Comparison of ENCODE assay signal across 10 cellular contexts in the genomic region with DNA sequence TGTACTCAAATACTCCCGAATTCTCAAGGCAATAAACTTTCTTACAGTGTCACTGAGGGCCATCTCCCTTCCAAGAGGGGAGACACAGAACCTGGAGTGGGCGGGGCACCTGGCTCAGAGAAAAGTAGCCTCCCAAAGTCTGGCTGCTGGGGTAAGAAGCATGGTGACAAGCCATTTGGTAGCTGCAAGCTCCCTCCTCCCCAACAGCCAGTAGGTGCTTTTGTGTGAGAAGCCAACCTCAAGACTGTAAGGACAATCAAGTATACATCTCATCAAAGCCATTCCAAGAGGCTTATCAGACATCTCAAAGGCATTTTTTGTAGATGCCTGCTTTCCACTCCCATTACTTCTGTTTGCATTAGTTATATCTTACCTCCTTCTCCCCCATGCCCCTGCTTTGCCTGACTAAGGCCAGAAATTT. TPM values are rescaled to one million over a fixed set of nuclear protein-coding genes. Genes with fewer than 3 reads are reported as not detected.
A peak's percentile ranks its signal among the peaks of the same experiment; 100 is the strongest.
DNase-seq lines count a peak whose midpoint lies in the region; TF ChIP-seq lines count a peak whose summit lies in the region.
"Had no signal": no experiment of that assay in that cellular context is flagged by ENCODE, and none has a peak within 500 bp of the region (broad histone marks: within the 10 kb centered on the region; RNA-seq: fewer than 3 reads in every experiment).

No MANE protein-coding gene starts in this region.

- peak overlapping the region in 1 of 2 donors; percentile 91 for H3K9ac ChIP-seq in colonic mucosa (ENCODE audit: low read depth in 2 of 2, low read length in 2 of 2)

- no peaks in the 10 kb centered on the region for H3K9me3 Mint-ChIP-seq in HFFc6

- H3K36me3 ChIP-seq in colonic mucosa, result no peaks in the 10 kb centered on the region
- no peaks in the 10 kb centered on the region for H3K36me3 ChIP-seq in suprapubic skin

- H3K9me3 ChIP-seq in colonic mucosa (no peaks in the 10 kb centered on the region), suprapubic skin (no peaks in the 10 kb centered on the region)

- WGBS in lower leg skin, 2 donors, result 50% methylated on average over 2 of the region's 2 CpGs
- 34% methylated on average over 2 of the region's 2 CpGs for WGBS in suprapubic skin

- H3K36me3 Mint-ChIP-seq in HFFc6 (ENCODE audit: low read depth), result peaks cover 45% of the 10 kb centered on the region

- intact Hi-C loops in colonic mucosa (cut with DNase I), result no loop called here
- intact Hi-C loops in lower leg skin (cut with DNase I; ENCODE audit: low total_unique reads), result no loop called here

- H3K27ac Mint-ChIP-seq in HFFc6, result peak overlapping the region; percentile 98

- peaks cover 78% of the 10 kb centered on the region for H3K4me1 Mint-ChIP-seq in HFFc6 (ENCODE audit: low read depth)

- no peaks in the 10 kb centered on the region for H3K4me1 ChIP-seq in colonic mucosa
- peaks cover 60% of the 10 kb centered on the region for H3K4me1 ChIP-seq in suprapubic skin

- H3K27me3 ChIP-seq in colonic mucosa (no peaks in the 10 kb centered on the region), suprapubic skin (no peaks in the 10 kb centered on the region)

- H3K27ac ChIP-seq in colonic mucosa, result peak overlapping the region; percentile 54
- H3K27ac ChIP-seq in suprapubic skin, result peak overlapping the region; percentile 91

- TF ChIP-seq EP300 in suprapubic skin (IDR thresholded peaks at IDR 0.05), result no peak

- H3K4me3 Mint-ChIP-seq in HFFc6, result peak overlapping the region; percentile 99

- DNase-seq in HFFc6 (no peak), colonic mucosa (peak; percentile 51), lower leg skin (ENCODE audit: low spot score in 2 of 2) (peak; percentile 56 to 90), suprapubic skin (ENCODE audit: low spot score in 2 of 2) (no peak), inferior parietal cortex (ENCODE audit: extremely low spot score) (no peak), retina (no peak), superior temporal gyrus (ENCODE audit: extremely low spot score) (no peak)
- no peak for DNase-seq in activated effector memory CD4-positive, alpha-beta T cell treated with anti-CD3 and anti-CD28 coated beads, Interleukin-2, amount 50 U/mL, for 16 hours
- DNase-seq: MV-4-11; stimulated activated CD4-positive, alpha-beta T cell treated with anti-CD3 and anti-CD28 coated beads, Interleukin-2, amount 100 ng/mL, for 24 hours had no signal

- peaks cover 2% of the 10 kb centered on the region for H3K27me3 Mint-ChIP-seq in HFFc6 (ENCODE audit: insufficient read depth)

- H3K4me3 ChIP-seq in colonic mucosa, result peak overlapping the region; percentile 63
- peak overlapping the region; percentile 33 for H3K4me3 ChIP-seq in lower leg skin (ENCODE audit: low read depth, poor library complexity, severe bottlenecking)
- H3K4me3 ChIP-seq in suprapubic skin, result peak overlapping the region; percentile 62

- TF ChIP-seq CTCF in HFFc6 (IDR thresholded peaks at IDR 0.05), result no peak; the same call in 1 of the 2 replicates
- TF ChIP-seq CTCF in colonic mucosa (IDR thresholded peaks at IDR 0.05), result no peak
- TF ChIP-seq CTCF in lower leg skin (IDR thresholded peaks at IDR 0.05), result no peak
- TF ChIP-seq CTCF in suprapubic skin (IDR thresholded peaks at IDR 0.05), result no peak

- TF ChIP-seq POLR2A in lower leg skin (IDR thresholded peaks at IDR 0.05), result no peak
- TF ChIP-seq POLR2A in suprapubic skin (IDR thresholded peaks at IDR 0.05), result no peak

RNA-seq across cellular contexts. Expression of a gene that starts 1.4 kb away (rescaled TPM):
- 100 to 1,000 TPM; 228 to 285 (median 237) TPM for total RNA-seq in HFFc6 (2021; fragmentation: NEBNext Ultra II Directional; extraction: Animal tissue kit (Norgen Biotek cat#: 25700))
- total RNA-seq in colonic mucosa (10 to 100 TPM; 43.7 to 46.4 TPM), lower leg skin (10 to 100 TPM; 13.6 to 25.7 (median 19.2) TPM), suprapubic skin (10 to 100 TPM in 3 of 4 donors, 1 to 10 TPM in 1; 7.1 to 30.6 (median 11.7) TPM)

RNA-seq across cellular contexts. Expression of a gene that starts 59.0 kb away (rescaled TPM):
- under 1 TPM in 2 of 6 experiments, not detected in 4; 0.07 to 0.17 TPM for total RNA-seq in HFFc6 (2021; fragmentation: NEBNext Ultra II Directional; extraction: Animal tissue kit (Norgen Biotek cat#: 25700))
- under 1 TPM in 1 of 2 donors, not detected in 1; 0.57 TPM for total RNA-seq in colonic mucosa
- total RNA-seq in lower leg skin, result not detected
- 1 to 10 TPM in 1 of 4 donors, not detected in 3; 5.6 TPM for total RNA-seq in suprapubic skin

Comparison
In these comparisons a context has a peak if more than half of its experiments do, and no peak if none do; other contexts are left out.
1. DNase-seq: peak in colonic mucosa (single experiment) and lower leg skin (2 of 2); none in HFFc6 (single experiment), suprapubic skin (0 of 2), inferior parietal cortex (single experiment), retina (single experiment), superior temporal gyrus (single experiment) and activated effector memory CD4-positive, alpha-beta T cell treated with anti-CD3 and anti-CD28 coated beads, Interleukin-2, amount 50 U/mL, for 16 hours (single experiment).
2. RNA of a gene that starts 1.4 kb away (total RNA-seq): 228 to 285 TPM in HFFc6; 43.7 to 46.4 TPM in colonic mucosa, 13.6 to 25.7 TPM in lower leg skin and 7.1 to 30.6 TPM in suprapubic skin; every median in the first group is over 4 times any median in the second.
3. Peak in every context shown above with its lines, with median percentiles within 50 percentile points of each other: H3K4me3 ChIP-seq.